Comparison of ENCODE assay signal across 8 cellular contexts in the genomic region with DNA sequence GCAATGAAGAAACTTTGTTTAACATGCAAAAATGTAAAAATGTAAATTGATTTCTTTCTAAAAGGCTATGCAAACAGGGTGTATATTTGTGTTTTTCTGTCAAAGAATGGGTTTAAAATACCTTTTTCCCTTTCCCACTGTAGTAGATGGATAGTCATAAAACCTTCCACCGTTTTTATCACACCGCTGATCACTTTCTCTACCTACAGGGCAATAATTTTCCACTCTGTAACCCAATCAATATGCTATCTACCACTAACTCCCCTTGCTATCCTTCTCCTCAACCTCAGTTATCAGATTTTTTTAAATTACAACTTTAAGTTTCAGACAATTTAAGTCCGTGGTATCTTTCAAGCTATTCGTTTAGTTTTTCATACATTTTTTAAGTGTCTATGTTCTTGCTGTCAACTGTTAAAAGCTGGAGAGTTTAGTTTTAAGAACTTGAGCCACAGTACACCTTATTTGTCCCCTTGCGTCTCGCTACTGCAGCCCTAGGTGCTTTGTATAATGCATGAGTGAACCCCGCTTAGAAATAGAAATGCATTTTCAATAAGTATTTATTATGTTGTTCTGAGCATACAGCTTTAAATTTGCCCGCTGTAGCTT.
DNase-seq lines count a peak whose midpoint lies in the region; FAIRE-seq and TF ChIP-seq lines count a peak whose summit lies in the region.

No MANE protein-coding gene starts in this region.

- TF ChIP-seq POLR2A in thyroid gland (IDR thresholded peaks at IDR 0.05) = peak in 1 of 2 donors; percentile 4

- peaks cover 28% of the 10 kb centered on the region for H3K4me1 Mint-ChIP-seq in activated T-cell treated with anti-CD3 and anti-CD28 coated beads, Interleukin-2, amount 50 U/mL, for 24 hours (ENCODE audit: low read depth)
- H3K4me1 Mint-ChIP-seq in activated naive CD8-positive, alpha-beta T cell (ENCODE audit: low read depth) = peaks cover 27% of the 10 kb centered on the region

- peak overlapping the region; percentile 88 for H3K4me3 Mint-ChIP-seq in activated T-cell treated with anti-CD3 and anti-CD28 coated beads, Interleukin-2, amount 50 U/mL, for 24 hours
- peak overlapping the region; percentile 98 for H3K4me3 Mint-ChIP-seq in activated naive CD8-positive, alpha-beta T cell

- H3K4me1 ChIP-seq in thyroid gland = peaks cover 5 to 10% of the 10 kb centered on the region in 2 donors

- H3K27ac ChIP-seq in thyroid gland (peak overlapping the region; percentile 97 to 99 (median 99)), RWPE1 (no peak overlapping the region)

- no peaks in the 10 kb centered on the region for H3K27me3 Mint-ChIP-seq in activated T-cell treated with anti-CD3 and anti-CD28 coated beads, Interleukin-2, amount 50 U/mL, for 24 hours
- peaks cover 2% of the 10 kb centered on the region for H3K27me3 Mint-ChIP-seq in activated naive CD8-positive, alpha-beta T cell

- peak overlapping the region; percentile 93 for H3K27ac Mint-ChIP-seq in activated T-cell treated with anti-CD3 and anti-CD28 coated beads, Interleukin-2, amount 50 U/mL, for 24 hours
- H3K27ac Mint-ChIP-seq in activated naive CD8-positive, alpha-beta T cell = peak overlapping the region; percentile 96

- CTCF ChIA-PET in RWPE1 (lab: Yijun Ruan, JAX) = interaction anchor here (0.7 to 1.1 kb wide), 2 partner anchors 12 to 72 kb away, joined by 3 to 4 read pairs; no protein-coding TSS in a partner anchor

- intact Hi-C loops in thyroid gland (cut with DNase I) = loop anchor here (5.0 kb wide), 2 partner anchors 36 to 91 kb away; partner anchors contain the start of gene ARID1B

- FAIRE-seq in GM19239 (lab: Jason Lieb, UNC) = no peak

- 9 to 12% methylated on average over 8 of the region's 8 CpGs for WGBS in thyroid gland, 2 donors

- H3K4me3 ChIP-seq in kidney epithelial cell (ENCODE audit: low read depth, low read length) = peak overlapping the region; percentile 63
- peak overlapping the region in 1 of 3 donors; percentile 50 for H3K4me3 ChIP-seq in thyroid gland (replicated peaks in 1 of 3)

- H3K9me3 Mint-ChIP-seq in activated T-cell treated with anti-CD3 and anti-CD28 coated beads, Interleukin-2, amount 50 U/mL, for 24 hours = no peaks in the 10 kb centered on the region
- no peaks in the 10 kb centered on the region for H3K9me3 Mint-ChIP-seq in activated naive CD8-positive, alpha-beta T cell (ENCODE audit: low read depth)

- H3K36me3 ChIP-seq in kidney epithelial cell (ENCODE audit: control insufficient read depth, insufficient read depth, low read length) = no peaks in the 10 kb centered on the region
- H3K36me3 ChIP-seq in thyroid gland = no peaks in the 10 kb centered on the region

- H3K9me3 ChIP-seq in thyroid gland = no peaks in the 10 kb centered on the region

- H3K27me3 ChIP-seq in kidney epithelial cell (ENCODE audit: control insufficient read depth, insufficient read depth, low read length) = no peaks in the 10 kb centered on the region
- no peaks in the 10 kb centered on the region for H3K27me3 ChIP-seq in thyroid gland

- peaks cover 4% of the 10 kb centered on the region for H3K36me3 Mint-ChIP-seq in activated T-cell treated with anti-CD3 and anti-CD28 coated beads, Interleukin-2, amount 50 U/mL, for 24 hours (ENCODE audit: low read depth)
- H3K36me3 Mint-ChIP-seq in activated naive CD8-positive, alpha-beta T cell = no peaks in the 10 kb centered on the region

- TF ChIP-seq CTCF in kidney epithelial cell (IDR thresholded peaks at IDR 0.05; ENCODE audit: insufficient read depth, low read length, poor library complexity, severe bottlenecking) (no peak), thyroid gland (IDR thresholded peaks at IDR 0.05) (no peak), RWPE1 (conservative IDR thresholded peaks at IDR 0.05; ENCODE audit: low read depth) (no peak)

- POLR2A ChIA-PET in RWPE1 (lab: Yijun Ruan, JAX; ENCODE audit: low non-redundant PET) = no interaction called here

- DNase-seq in activated T-cell treated with anti-CD3 and anti-CD28 coated beads, Interleukin-2, amount 50 U/mL, for 24 hours = no peak
- DNase-seq in activated T-cell treated with anti-CD3 and anti-CD28 coated beads, Interleukin-2, amount 50 U/mL, for 48 hours = no peak
- DNase-seq in kidney epithelial cell (ENCODE audit: low read depth) (no peak), thyroid gland (no peak), GM19239 (ENCODE audit: insufficient read length, low spot score) (no peak), RWPE1 (ENCODE audit: low spot score) (no peak), COLO829 (ENCODE audit: low spot score) (no peak)
